11 cellular contexts compared by ENCODE assay signal in genomic region chr3:149174901-149175300, GRCh38. TPM values are rescaled to one million over a fixed set of nuclear protein-coding genes. Genes with fewer than 3 reads are reported as not detected.
A peak's percentile ranks its signal among the peaks of the same experiment; 100 is the strongest.
DNase-seq lines count a peak whose midpoint lies in the region; ATAC-seq and TF ChIP-seq lines count a peak whose summit lies in the region.
"Had no signal": no experiment of that assay in that cellular context is flagged by ENCODE, and none has a peak within 500 bp of the region (broad histone marks: within the 10 kb centered on the region; RNA-seq: fewer than 3 reads in every experiment).

No MANE protein-coding gene starts in this region.

- no peaks in the 10 kb centered on the region for H3K27me3 Mint-ChIP-seq in osteocyte (ENCODE audit: unreplicated experiment)

- H3K4me1 Mint-ChIP-seq in osteocyte (ENCODE audit: unreplicated experiment), result peaks cover 6% of the 10 kb centered on the region

- no peak for TF ChIP-seq CTCF in osteocyte (IDR thresholded peaks at IDR 0.05)

- H3K9me3 Mint-ChIP-seq in osteocyte (ENCODE audit: unreplicated experiment), result peaks cover 5% of the 10 kb centered on the region

- H3K27ac Mint-ChIP-seq in osteocyte (ENCODE audit: unreplicated experiment), result no peak overlapping the region
- H3K27ac Mint-ChIP-seq: nephron progenitor cell had no signal

- DNase-seq in glomerular visceral epithelial cell (ENCODE audit: extremely low spot score), result peak; percentile 86
- DNase-seq in posterior cingulate gyrus, result no peak
- DNase-seq in SW480 (ENCODE audit: low spot score), result no peak
- no peak for DNase-seq in osteocyte (ENCODE audit: extremely low spot score, unreplicated experiment)
- no peak for DNase-seq in HCEC 1CT
- DNase-seq: activated CD4-positive, alpha-beta T cell treated with anti-CD3 and anti-CD28 coated beads for 4 hours; NCI-H1436; nephron progenitor cell had no signal

- H3K4me3 Mint-ChIP-seq in osteocyte (ENCODE audit: unreplicated experiment), result no peak overlapping the region
- H3K4me3 Mint-ChIP-seq: nephron progenitor cell had no signal

- H3K36me3 Mint-ChIP-seq in osteocyte (ENCODE audit: unreplicated experiment), result peaks cover 51% of the 10 kb centered on the region

- peak; percentile 97 for ATAC-seq in GM18502 (IDR thresholded peaks at IDR 0.05; ENCODE audit: poor library complexity, unreplicated experiment)
- ATAC-seq in GM21528 (IDR thresholded peaks at IDR 0.05; ENCODE audit: low FRiP score, unreplicated experiment), result peak; percentile 92
- ATAC-seq in HG03520 (IDR thresholded peaks at IDR 0.05; ENCODE audit: unreplicated experiment), result peak; percentile 96

- intact Hi-C loops in posterior cingulate gyrus (cut with DNase I), result no loop called here

RNA-seq across cellular contexts. Expression of gene HPS3, which starts 45.5 kb away (rescaled TPM):
- total RNA-seq in osteocyte, result 19.3 and 22.4 TPM in 2 replicates

RNA-seq across cellular contexts. Expression of gene CP, which starts 46.7 kb away (rescaled TPM):
- 0.32 TPM in 1 of 2 replicates, not detected in the other for total RNA-seq in osteocyte
